Comparison of ENCODE assay signal across 8 cellular contexts in the genomic region with DNA sequence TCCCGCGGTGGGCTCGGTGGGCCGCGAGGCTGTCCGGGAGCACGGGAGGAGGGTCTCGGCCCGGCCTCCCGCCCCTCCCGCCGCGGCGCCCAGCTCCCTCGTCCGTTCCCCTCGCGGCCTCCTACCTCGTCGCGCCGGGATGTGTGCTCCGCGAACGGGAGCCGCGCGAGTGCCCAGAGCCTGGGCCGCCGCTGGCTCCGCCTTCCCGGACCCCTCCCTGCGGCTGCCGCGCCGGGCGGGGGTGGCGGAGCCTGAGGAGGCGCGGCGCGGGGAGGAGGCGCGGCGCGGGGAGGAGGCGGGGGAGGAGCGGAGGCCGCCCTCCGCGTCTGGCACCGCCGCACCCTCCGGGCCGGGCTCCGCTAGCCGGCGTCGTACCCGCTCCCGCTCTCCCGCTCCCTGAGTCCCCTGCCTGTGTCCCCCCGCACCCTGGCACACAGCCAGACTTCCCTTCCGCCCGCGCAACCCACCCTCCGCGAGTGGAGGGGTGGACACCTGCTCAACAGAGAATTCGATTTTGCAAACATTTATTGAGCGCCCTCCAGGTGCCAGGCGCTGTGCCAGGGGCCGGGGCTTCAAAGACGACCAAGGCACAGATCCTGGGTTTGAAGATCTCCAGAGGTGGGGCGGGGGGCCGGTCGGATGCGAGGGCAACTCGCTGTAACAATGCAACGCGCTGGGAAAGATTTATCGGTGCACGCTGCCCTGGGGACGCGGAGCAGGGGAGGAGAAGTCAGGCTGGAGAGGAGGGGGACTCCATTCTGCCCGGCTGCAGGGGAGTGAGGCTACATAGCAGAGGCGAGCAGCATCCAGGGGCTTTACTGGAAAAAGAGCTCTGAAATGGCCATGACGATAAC. TPM values are rescaled to one million over a fixed set of nuclear protein-coding genes. Genes with fewer than 3 reads are reported as not detected.
A peak's percentile ranks its signal among the peaks of the same experiment; 100 is the strongest.
DNase-seq lines count a peak whose midpoint lies in the region; ATAC-seq and TF ChIP-seq lines count a peak whose summit lies in the region.

A gene with protein sequence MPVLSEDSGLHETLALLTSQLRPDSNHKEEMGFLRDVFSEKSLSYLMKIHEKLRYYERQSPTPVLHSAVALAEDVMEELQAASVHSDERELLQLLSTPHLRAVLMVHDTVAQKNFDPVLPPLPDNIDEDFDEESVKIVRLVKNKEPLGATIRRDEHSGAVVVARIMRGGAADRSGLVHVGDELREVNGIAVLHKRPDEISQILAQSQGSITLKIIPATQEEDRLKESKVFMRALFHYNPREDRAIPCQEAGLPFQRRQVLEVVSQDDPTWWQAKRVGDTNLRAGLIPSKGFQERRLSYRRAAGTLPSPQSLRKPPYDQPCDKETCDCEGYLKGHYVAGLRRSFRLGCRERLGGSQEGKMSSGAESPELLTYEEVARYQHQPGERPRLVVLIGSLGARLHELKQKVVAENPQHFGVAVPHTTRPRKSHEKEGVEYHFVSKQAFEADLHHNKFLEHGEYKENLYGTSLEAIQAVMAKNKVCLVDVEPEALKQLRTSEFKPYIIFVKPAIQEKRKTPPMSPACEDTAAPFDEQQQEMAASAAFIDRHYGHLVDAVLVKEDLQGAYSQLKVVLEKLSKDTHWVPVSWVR (minus strand): TSS at position 171 of the 854 bp plus-strand sequence. CDS start 1,240 bp downstream, outside the sequence.

- no peak for TF ChIP-seq CTCF in colonic mucosa (IDR thresholded peaks at IDR 0.05)
- TF ChIP-seq CTCF in kidney epithelial cell (IDR thresholded peaks at IDR 0.05; ENCODE audit: insufficient read depth, low read length, poor library complexity, severe bottlenecking), result no peak
- no peak for TF ChIP-seq CTCF in spleen (IDR thresholded peaks at IDR 0.05 in 8 of 11, conservative IDR thresholded peaks at IDR 0.05 in 3 of 11)

- H3K27me3 ChIP-seq in colonic mucosa (no peaks in the 10 kb centered on the region), kidney epithelial cell (ENCODE audit: control insufficient read depth, insufficient read depth, low read length) (no peaks in the 10 kb centered on the region), spleen (replicated peaks in 1 of 7) (peaks cover 0 to 42% (median 17%) of the 10 kb centered on the region in 7 donors)

- H3K9me3 ChIP-seq in colonic mucosa (no peaks in the 10 kb centered on the region), spleen (no peaks in the 10 kb centered on the region)

- H3K4me3 ChIP-seq in colonic mucosa (peak within 1 kb of the TSS; percentile 72), kidney epithelial cell (ENCODE audit: low read depth, low read length) (peak within 1 kb of the TSS; percentile 56), spleen (peak within 1 kb of the TSS; percentile 41 to 78 (median 54))

- 2 to 10% (median 4%) methylated on average over 17 to 86 of the region's 87 CpGs for WGBS in spleen, 5 donors

- no peaks in the 10 kb centered on the region for H3K36me3 ChIP-seq in colonic mucosa
- H3K36me3 ChIP-seq in kidney epithelial cell (ENCODE audit: control insufficient read depth, insufficient read depth, low read length), result peaks cover 5% of the 10 kb centered on the region
- peaks cover 0 to 7% (median 0%) of the 10 kb centered on the region in 6 donors for H3K36me3 ChIP-seq in spleen

- no peak for ATAC-seq in GM18505 (IDR thresholded peaks at IDR 0.05; ENCODE audit: unreplicated experiment)

- no peak for TF ChIP-seq POLR2A in spleen (IDR thresholded peaks at IDR 0.05)
- no peak for TF ChIP-seq POLR2A in GM18505 (IDR thresholded peaks at IDR 0.05; ENCODE audit: borderline replicate concordance, extremely low read depth, insufficient read depth, insufficient read length)

- intact Hi-C loops in colonic mucosa (cut with DNase I), result no loop called here
- intact Hi-C loops in spleen (cut with DNase I; ENCODE audit: low total_unique reads), result no loop called here

- DNase-seq in GM03348 (ENCODE audit: low spot score) (peak; percentile 97), NCI-H1694 (lab: John Stamatoyannopoulos, UW) (peak; percentile 32), colonic mucosa (peak; percentile 68), kidney epithelial cell (ENCODE audit: low read depth) (no peak), spleen (peak; percentile 79), OCI-M2 (lab: John Stamatoyannopoulos, UW; ENCODE audit: unreplicated experiment) (no peak)
- DNase-seq in activated CD4-positive, alpha-beta T cell treated with anti-CD3 and anti-CD28 coated beads for 1 hour, result peak; percentile 40

- H3K27ac ChIP-seq in colonic mucosa (peak within 1 kb of the TSS; percentile 8), spleen (peak within 1 kb of the TSS in 5 of 8 donors; percentile 8 to 69 (median 47))

- peak within 1 kb of the TSS; percentile 28 to 63 for H3K9ac ChIP-seq in colonic mucosa (ENCODE audit: low read depth in 2 of 2, low read length in 2 of 2)

- H3K4me1 ChIP-seq in colonic mucosa, result no peaks in the 10 kb centered on the region
- peaks cover 7 to 40% (median 22%) of the 10 kb centered on the region in 6 donors for H3K4me1 ChIP-seq in spleen

RNA-seq across cellular contexts. Expression of the gene that starts here (rescaled TPM):
- total RNA-seq in colonic mucosa, result 1 to 10 TPM; 1.9 to 3.1 TPM
- total RNA-seq in kidney epithelial cell, result 4.1 and 13.2 TPM in 2 replicates
- total RNA-seq in spleen, result 10 to 100 TPM in 2 of 7 donors, 1 to 10 TPM in 5; 3.3 to 23.9 (median 9.7) TPM
- 1 to 10 TPM; 1.9 to 7.1 (median 5.7) TPM for polyA plus RNA-seq in spleen

Comparison
In these comparisons a context has a peak if more than half of its experiments do, and no peak if none do; other contexts are left out.
1. DNase-seq: peak in GM03348 (single experiment), NCI-H1694 (single experiment), activated CD4-positive, alpha-beta T cell treated with anti-CD3 and anti-CD28 coated beads for 1 hour (single experiment), colonic mucosa (single experiment) and spleen (single experiment); none in kidney epithelial cell (single experiment) and OCI-M2 (single experiment).
2. Peak in every context shown above with its lines, with median percentiles within 50 percentile points of each other: H3K4me3 ChIP-seq.